ENCODE assay signal across 2 cellular contexts in the genomic region with DNA sequence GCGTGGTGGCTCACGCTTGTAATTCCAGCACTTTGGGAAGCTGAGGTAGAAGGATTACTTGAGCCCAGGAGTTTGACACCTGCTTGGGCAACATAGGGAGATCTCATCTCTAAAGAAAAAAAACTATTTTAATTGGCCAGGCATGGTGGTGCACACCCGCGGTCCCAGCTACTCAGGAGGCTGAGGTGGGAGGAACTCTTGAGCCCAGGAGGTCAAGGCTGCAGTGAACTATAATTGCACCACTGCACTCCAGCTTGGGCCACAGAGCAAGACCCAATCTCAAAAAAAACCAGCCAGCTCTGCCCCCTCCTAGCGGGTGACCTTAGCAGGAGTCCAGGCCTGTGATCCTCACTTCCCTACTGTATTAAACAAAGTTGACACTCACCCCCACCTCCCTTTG.
TF ChIP-seq lines count a peak whose summit lies in the region.

No MANE protein-coding gene starts in this region.

TF ChIP-seq in IMR-90, 13 proteins besides CTCF, POLR2A, EP300 and RAD21:
- TF ChIP-seq MAZ (IDR thresholded peaks at IDR 0.05; ENCODE audit: borderline replicate concordance, low read depth, low read length) (no peak), NFE2L2 (IDR thresholded peaks at IDR 0.05; ENCODE audit: low read depth, low read length) (no peak), RFX5 (IDR thresholded peaks at IDR 0.05; ENCODE audit: low read depth, low read length) (no peak), MAFK (IDR thresholded peaks at IDR 0.05; ENCODE audit: low read depth, low read length) (no peak), CHD1 (IDR thresholded peaks at IDR 0.05; ENCODE audit: low read depth, low read length) (no peak), BHLHE40 (IDR thresholded peaks at IDR 0.05; ENCODE audit: low read depth, low read length) (no peak), FOS (IDR thresholded peaks at IDR 0.05; ENCODE audit: low read depth, low read length) (no peak), SMC3 (IDR thresholded peaks at IDR 0.05; ENCODE audit: low read depth, low read length) (no peak), CEBPB (IDR thresholded peaks at IDR 0.05; ENCODE audit: low read depth, low read length) (no peak), MXI1 (IDR thresholded peaks at IDR 0.05; ENCODE audit: borderline replicate concordance, low read depth, low read length) (no peak), RCOR1 (IDR thresholded peaks at IDR 0.05; ENCODE audit: insufficient replicate concordance, low read length) (no peak)
- TF ChIP-seq, protein P1, sequence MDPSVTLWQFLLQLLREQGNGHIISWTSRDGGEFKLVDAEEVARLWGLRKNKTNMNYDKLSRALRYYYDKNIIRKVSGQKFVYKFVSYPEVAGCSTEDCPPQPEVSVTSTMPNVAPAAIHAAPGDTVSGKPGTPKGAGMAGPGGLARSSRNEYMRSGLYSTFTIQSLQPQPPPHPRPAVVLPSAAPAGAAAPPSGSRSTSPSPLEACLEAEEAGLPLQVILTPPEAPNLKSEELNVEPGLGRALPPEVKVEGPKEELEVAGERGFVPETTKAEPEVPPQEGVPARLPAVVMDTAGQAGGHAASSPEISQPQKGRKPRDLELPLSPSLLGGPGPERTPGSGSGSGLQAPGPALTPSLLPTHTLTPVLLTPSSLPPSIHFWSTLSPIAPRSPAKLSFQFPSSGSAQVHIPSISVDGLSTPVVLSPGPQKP (IDR thresholded peaks at IDR 0.05; ENCODE audit: borderline replicate concordance, low read depth, low read length), result no peak
- TF ChIP-seq, protein P2, sequence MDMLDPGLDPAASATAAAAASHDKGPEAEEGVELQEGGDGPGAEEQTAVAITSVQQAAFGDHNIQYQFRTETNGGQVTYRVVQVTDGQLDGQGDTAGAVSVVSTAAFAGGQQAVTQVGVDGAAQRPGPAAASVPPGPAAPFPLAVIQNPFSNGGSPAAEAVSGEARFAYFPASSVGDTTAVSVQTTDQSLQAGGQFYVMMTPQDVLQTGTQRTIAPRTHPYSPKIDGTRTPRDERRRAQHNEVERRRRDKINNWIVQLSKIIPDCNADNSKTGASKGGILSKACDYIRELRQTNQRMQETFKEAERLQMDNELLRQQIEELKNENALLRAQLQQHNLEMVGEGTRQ (IDR thresholded peaks at IDR 0.05; ENCODE audit: low read depth, low read length), result no peak

TF ChIP-seq in H1, 55 proteins besides CTCF, POLR2A, EP300 and RAD21:
- TF ChIP-seq TEAD4 (IDR thresholded peaks at IDR 0.05; ENCODE audit: low read depth, low read length), result no peak
- TF ChIP-seq SIN3A (conservative IDR thresholded peaks at IDR 0.05 in 1 of 2, IDR thresholded peaks at IDR 0.05 in 1 of 2; ENCODE audit: low read depth in 1 of 2, low read length in 2 of 2), result no peak
- TF ChIP-seq FOSL1 (IDR thresholded peaks at IDR 0.05; ENCODE audit: insufficient read depth, low read depth, low read length), result no peak
